Comparison of ENCODE assay signal across 8 cellular contexts in genomic region chr13:110471833-110472162, GRCh38.
DNase-seq lines count a peak whose midpoint lies in the region; ATAC-seq and TF ChIP-seq lines count a peak whose summit lies in the region.

No MANE protein-coding gene starts in this region.

- TF ChIP-seq CTCF in MM.1S (IDR thresholded peaks at IDR 0.05; ENCODE audit: low read length) (no peak), endothelial cell (IDR thresholded peaks at IDR 0.05; ENCODE audit: unreplicated experiment) (no peak)

- no peak overlapping the region for H3K4me3 Mint-ChIP-seq in endothelial cell (ENCODE audit: unreplicated experiment)

- H3K4me1 ChIP-seq in MM.1S (ENCODE audit: low read length): no peaks in the 10 kb centered on the region; the same call in 1 of the 2 replicates

- intact Hi-C loops in sciatic nerve (cut with DNase I): no loop called here

- H3K9me3 Mint-ChIP-seq in endothelial cell (ENCODE audit: unreplicated experiment): no peaks in the 10 kb centered on the region

- H3K27me3 ChIP-seq in MM.1S (replicated peaks; ENCODE audit: insufficient read depth, low read length): no peaks in the 10 kb centered on the region

- H3K9me2 ChIP-seq in MM.1S (replicated peaks; ENCODE audit: insufficient read depth, low read length): no peaks in the 10 kb centered on the region

- ATAC-seq in GM18520 (IDR thresholded peaks at IDR 0.05; ENCODE audit: unreplicated experiment): peak; percentile 98
- peak; percentile 97 for ATAC-seq in GM21825 (IDR thresholded peaks at IDR 0.05; ENCODE audit: unreplicated experiment)
- peak; percentile 80 for ATAC-seq in sciatic nerve

- H3K4me2 ChIP-seq in MM.1S (ENCODE audit: low read depth, low read length): no peak overlapping the region

- H3F3A ChIP-seq in MM.1S (ENCODE audit: insufficient read depth, low read length): no peaks in the 10 kb centered on the region

- H3K27me3 Mint-ChIP-seq in endothelial cell (ENCODE audit: unreplicated experiment): peaks cover 33% of the 10 kb centered on the region

- no peaks in the 10 kb centered on the region for H4K20me1 ChIP-seq in MM.1S (ENCODE audit: insufficient read depth, low read length)

- H3K27ac Mint-ChIP-seq in endothelial cell (ENCODE audit: unreplicated experiment): peak overlapping the region; percentile 82

- H3K36me3 Mint-ChIP-seq in endothelial cell (ENCODE audit: low read depth, unreplicated experiment): peaks cover 80% of the 10 kb centered on the region

- no peak overlapping the region for H3K27ac ChIP-seq in MM.1S (ENCODE audit: low read length)

- H2AFZ ChIP-seq in MM.1S (ENCODE audit: low read length): no peak overlapping the region

- DNase-seq in MM.1S (peak; percentile 46), endothelial cell (ENCODE audit: low spot score) (no peak), sciatic nerve (ENCODE audit: low spot score) (no peak), NCI-H2081 treated with DMSO at 0.1 percent for 48 hours (lab: John Stamatoyannopoulos, UW) (no peak), D341Med (ENCODE audit: low spot score) (no peak), inferior parietal cortex (ENCODE audit: extremely low spot score) (no peak)

- peaks cover 24% of the 10 kb centered on the region for H3K4me1 Mint-ChIP-seq in endothelial cell (ENCODE audit: unreplicated experiment)

- no peaks in the 10 kb centered on the region for H3K36me3 ChIP-seq in MM.1S (replicated peaks; ENCODE audit: insufficient read depth, low read length)

- H3K79me2 ChIP-seq in MM.1S (ENCODE audit: low read length): no peaks in the 10 kb centered on the region

- H3K9me3 ChIP-seq in MM.1S (replicated peaks; ENCODE audit: insufficient read depth, low read length): no peaks in the 10 kb centered on the region

- no peak overlapping the region for H3K4me3 ChIP-seq in MM.1S (ENCODE audit: low read length)

- H3K9ac ChIP-seq in MM.1S (ENCODE audit: low read length): no peak overlapping the region
